1 cellular context compared by ENCODE assay signal in the genomic region with DNA sequence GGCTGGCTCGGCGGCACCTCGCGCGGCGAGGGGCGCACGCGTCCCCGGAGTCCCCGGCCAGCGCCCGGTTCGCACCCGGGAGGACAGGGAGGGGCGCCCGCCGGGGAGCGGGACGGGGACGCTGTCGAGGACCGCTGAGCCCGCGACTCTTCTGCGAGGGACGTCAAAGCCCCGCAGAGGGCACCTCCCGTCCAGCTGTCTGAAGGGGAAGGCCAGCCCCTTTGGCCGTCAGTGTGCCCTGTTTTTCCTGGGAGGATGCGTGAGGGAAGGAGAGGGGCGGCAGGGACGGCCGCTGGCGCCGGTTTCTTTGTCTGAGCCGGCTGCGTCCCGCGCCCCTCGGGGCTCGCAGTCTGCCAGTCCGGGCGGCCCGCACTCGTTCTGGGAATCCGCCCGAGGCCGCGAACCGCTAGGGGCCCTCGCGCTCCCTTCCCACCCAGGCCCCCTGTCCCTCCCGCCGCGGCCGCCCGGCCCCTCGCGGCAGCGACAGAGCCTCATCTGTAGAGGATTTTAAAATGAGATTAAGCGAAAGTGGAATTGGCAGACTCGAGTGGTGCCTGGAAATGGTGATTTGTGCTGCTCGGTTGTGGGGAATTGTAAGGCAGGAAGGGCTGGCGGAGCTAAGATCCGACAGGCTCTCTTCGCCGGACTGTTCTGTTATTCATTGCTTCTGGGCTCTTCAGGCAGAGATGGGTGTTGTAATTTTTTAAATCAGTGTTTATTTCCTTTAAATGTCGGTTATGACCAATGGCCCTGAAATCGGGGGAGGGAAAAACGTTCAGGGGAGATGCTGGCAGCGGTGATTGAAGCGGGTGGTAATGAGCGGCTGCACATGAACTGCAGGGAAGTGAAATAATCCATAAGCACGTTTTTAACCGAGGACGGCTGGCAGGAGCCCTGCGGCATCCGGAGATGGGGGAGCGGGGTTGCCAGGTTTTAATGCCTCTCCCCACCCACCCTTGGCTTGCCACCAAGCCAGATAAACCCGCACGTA.
TF ChIP-seq lines count a peak whose summit lies in the region.

No MANE protein-coding gene starts in this region.

TF ChIP-seq in HepG2, 621 proteins besides CTCF, POLR2A, EP300 and RAD21 (continued from another document and continues in another):
- TF ChIP-seq ZNF883 (CRISPR knock-in tag; IDR thresholded peaks at IDR 0.05; ENCODE audit: not compliant biosample characterization) (peak; percentile 69), ZNF101 (CRISPR knock-in tag; IDR thresholded peaks at IDR 0.05; ENCODE audit: borderline replicate concordance, low read depth) (no peak), NFKB2 (CRISPR knock-in tag; IDR thresholded peaks at IDR 0.05; ENCODE audit: borderline replicate concordance) (no peak), ZMYM4 (CRISPR knock-in tag; IDR thresholded peaks at IDR 0.05) (peak; percentile 60), MAF1 (CRISPR knock-in tag; IDR thresholded peaks at IDR 0.05; ENCODE audit: borderline replicate concordance) (no peak), CBX5 (CRISPR knock-in tag; IDR thresholded peaks at IDR 0.05; ENCODE audit: borderline replicate concordance) (no peak), ZNF547 (CRISPR knock-in tag; IDR thresholded peaks at IDR 0.05) (0 out of 2 replicates have a peak, but pooled peaks have one; percentile 73), MTA3 (CRISPR knock-in tag; IDR thresholded peaks at IDR 0.05) (no peak), FOXJ3 (CRISPR knock-in tag; IDR thresholded peaks at IDR 0.05; ENCODE audit: borderline replicate concordance) (no peak), JUND (CRISPR knock-in tag; IDR thresholded peaks at IDR 0.05) (no peak), DPF2 (CRISPR knock-in tag; IDR thresholded peaks at IDR 0.05; ENCODE audit: borderline replicate concordance, low read depth) (no peak), GABPB1 (CRISPR knock-in tag; IDR thresholded peaks at IDR 0.05) (peak; percentile 60; the same call in 1 of the 2 replicates), ZNF768 (CRISPR knock-in tag; IDR thresholded peaks at IDR 0.05) (peak; percentile 72), NPAS2 (CRISPR knock-in tag; IDR thresholded peaks at IDR 0.05; ENCODE audit: borderline replicate concordance) (no peak), YY1 (IDR thresholded peaks at IDR 0.05; ENCODE audit: insufficient read depth, insufficient replicate concordance, low read depth, low read length) (no peak), TAF1 (CRISPR knock-in tag; IDR thresholded peaks at IDR 0.05) (peak; percentile 57), GTF2F1 (IDR thresholded peaks at IDR 0.05; ENCODE audit: low read length) (no peak), ZNF564 (CRISPR knock-in tag; IDR thresholded peaks at IDR 0.05) (peak; percentile 77), KDM6A (CRISPR knock-in tag; IDR thresholded peaks at IDR 0.05; ENCODE audit: low read depth) (no peak), ZKSCAN8 (CRISPR knock-in tag; IDR thresholded peaks at IDR 0.05; ENCODE audit: borderline replicate concordance) (no peak), SRY (CRISPR knock-in tag; IDR thresholded peaks at IDR 0.05) (no peak), PHF21A (CRISPR knock-in tag; IDR thresholded peaks at IDR 0.05) (peak; percentile 57; the same call in 1 of the 2 replicates), NR2F1 (CRISPR knock-in tag; IDR thresholded peaks at IDR 0.05) (no peak), ZSCAN21 (CRISPR knock-in tag; IDR thresholded peaks at IDR 0.05; ENCODE audit: borderline replicate concordance) (no peak), CCDC6 (CRISPR knock-in tag; IDR thresholded peaks at IDR 0.05) (peak; percentile 63; the same call in 1 of the 2 replicates), HMGA1 (CRISPR knock-in tag; conservative IDR thresholded peaks at IDR 0.05) (no peak), TSC22D2 (CRISPR knock-in tag; IDR thresholded peaks at IDR 0.05; ENCODE audit: borderline replicate concordance) (no peak), SMARCC2 (IDR thresholded peaks at IDR 0.05) (no peak), TCF12 (IDR thresholded peaks at IDR 0.05) (no peak), TCF12 (CRISPR knock-in tag; IDR thresholded peaks at IDR 0.05) (no peak), KLF6 (CRISPR knock-in tag; IDR thresholded peaks at IDR 0.05) (peak; percentile 80), MED8 (CRISPR knock-in tag; IDR thresholded peaks at IDR 0.05; ENCODE audit: insufficient replicate concordance) (no peak), ZNF780A (CRISPR knock-in tag; IDR thresholded peaks at IDR 0.05) (peak; percentile 54; the same call in 1 of the 2 replicates), ZNF484 (CRISPR knock-in tag; IDR thresholded peaks at IDR 0.05; ENCODE audit: borderline replicate concordance, low read depth) (no peak), TRIM24 (CRISPR knock-in tag; IDR thresholded peaks at IDR 0.05) (no peak), BHLHE40 (IDR thresholded peaks at IDR 0.05; ENCODE audit: low read length) (no peak), ZNF556 (CRISPR knock-in tag; IDR thresholded peaks at IDR 0.05; ENCODE audit: borderline replicate concordance) (no peak), ZNF33B (CRISPR knock-in tag; IDR thresholded peaks at IDR 0.05) (no peak), CENPX (CRISPR knock-in tag; IDR thresholded peaks at IDR 0.05) (no peak), HNRNPH1 (optimal IDR thresholded peaks at IDR 0.05; ENCODE audit: low read depth, low read length) (no peak), ZFP37 (CRISPR knock-in tag; IDR thresholded peaks at IDR 0.05; ENCODE audit: borderline replicate concordance) (0 out of 2 replicates have a peak, but pooled peaks have one; percentile 29), ZNF761 (CRISPR knock-in tag; conservative IDR thresholded peaks at IDR 0.05) (peak; percentile 4; the same call in 1 of the 2 replicates)
- TF ChIP-seq, protein P1, sequence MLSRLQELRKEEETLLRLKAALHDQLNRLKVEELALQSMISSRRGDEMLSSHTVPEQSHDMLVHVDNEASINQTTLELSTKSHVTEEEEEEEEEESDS (CRISPR knock-in tag; IDR thresholded peaks at IDR 0.05; ENCODE audit: borderline replicate concordance) = no peak
- TF ChIP-seq, protein P2, sequence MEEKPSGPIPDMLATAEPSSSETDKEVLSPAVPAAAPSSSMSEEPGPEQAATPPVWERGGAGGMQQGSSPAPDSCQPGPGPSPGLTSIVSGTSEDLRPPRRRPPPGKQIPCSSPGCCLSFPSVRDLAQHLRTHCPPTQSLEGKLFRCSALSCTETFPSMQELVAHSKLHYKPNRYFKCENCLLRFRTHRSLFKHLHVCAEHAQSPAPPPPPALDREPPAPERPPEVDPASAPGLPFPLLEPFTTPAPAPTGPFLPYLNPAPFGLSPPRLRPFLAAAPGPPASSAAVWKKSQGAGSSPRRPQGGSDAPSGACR (CRISPR knock-in tag; IDR thresholded peaks at IDR 0.05) = 0 out of 2 replicates have a peak, but pooled peaks have one; percentile 20
- TF ChIP-seq, protein P3, sequence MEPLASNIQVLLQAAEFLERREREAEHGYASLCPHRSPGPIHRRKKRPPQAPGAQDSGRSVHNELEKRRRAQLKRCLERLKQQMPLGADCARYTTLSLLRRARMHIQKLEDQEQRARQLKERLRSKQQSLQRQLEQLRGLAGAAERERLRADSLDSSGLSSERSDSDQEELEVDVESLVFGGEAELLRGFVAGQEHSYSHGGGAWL (CRISPR knock-in tag; IDR thresholded peaks at IDR 0.05) = no peak
- TF ChIP-seq, protein P4, sequence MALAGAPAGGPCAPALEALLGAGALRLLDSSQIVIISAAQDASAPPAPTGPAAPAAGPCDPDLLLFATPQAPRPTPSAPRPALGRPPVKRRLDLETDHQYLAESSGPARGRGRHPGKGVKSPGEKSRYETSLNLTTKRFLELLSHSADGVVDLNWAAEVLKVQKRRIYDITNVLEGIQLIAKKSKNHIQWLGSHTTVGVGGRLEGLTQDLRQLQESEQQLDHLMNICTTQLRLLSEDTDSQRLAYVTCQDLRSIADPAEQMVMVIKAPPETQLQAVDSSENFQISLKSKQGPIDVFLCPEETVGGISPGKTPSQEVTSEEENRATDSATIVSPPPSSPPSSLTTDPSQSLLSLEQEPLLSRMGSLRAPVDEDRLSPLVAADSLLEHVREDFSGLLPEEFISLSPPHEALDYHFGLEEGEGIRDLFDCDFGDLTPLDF (CRISPR knock-in tag; IDR thresholded peaks at IDR 0.05) = no peak
- TF ChIP-seq, protein P5, sequence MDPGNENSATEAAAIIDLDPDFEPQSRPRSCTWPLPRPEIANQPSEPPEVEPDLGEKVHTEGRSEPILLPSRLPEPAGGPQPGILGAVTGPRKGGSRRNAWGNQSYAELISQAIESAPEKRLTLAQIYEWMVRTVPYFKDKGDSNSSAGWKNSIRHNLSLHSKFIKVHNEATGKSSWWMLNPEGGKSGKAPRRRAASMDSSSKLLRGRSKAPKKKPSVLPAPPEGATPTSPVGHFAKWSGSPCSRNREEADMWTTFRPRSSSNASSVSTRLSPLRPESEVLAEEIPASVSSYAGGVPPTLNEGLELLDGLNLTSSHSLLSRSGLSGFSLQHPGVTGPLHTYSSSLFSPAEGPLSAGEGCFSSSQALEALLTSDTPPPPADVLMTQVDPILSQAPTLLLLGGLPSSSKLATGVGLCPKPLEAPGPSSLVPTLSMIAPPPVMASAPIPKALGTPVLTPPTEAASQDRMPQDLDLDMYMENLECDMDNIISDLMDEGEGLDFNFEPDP (CRISPR knock-in tag; conservative IDR thresholded peaks at IDR 0.05) = 0 out of 2 replicates have a peak, but pooled peaks have one; percentile 79
- TF ChIP-seq, protein P6, sequence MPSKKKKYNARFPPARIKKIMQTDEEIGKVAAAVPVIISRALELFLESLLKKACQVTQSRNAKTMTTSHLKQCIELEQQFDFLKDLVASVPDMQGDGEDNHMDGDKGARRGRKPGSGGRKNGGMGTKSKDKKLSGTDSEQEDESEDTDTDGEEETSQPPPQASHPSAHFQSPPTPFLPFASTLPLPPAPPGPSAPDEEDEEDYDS (CRISPR knock-in tag; IDR thresholded peaks at IDR 0.05) = no peak
- TF ChIP-seq, protein P7, sequence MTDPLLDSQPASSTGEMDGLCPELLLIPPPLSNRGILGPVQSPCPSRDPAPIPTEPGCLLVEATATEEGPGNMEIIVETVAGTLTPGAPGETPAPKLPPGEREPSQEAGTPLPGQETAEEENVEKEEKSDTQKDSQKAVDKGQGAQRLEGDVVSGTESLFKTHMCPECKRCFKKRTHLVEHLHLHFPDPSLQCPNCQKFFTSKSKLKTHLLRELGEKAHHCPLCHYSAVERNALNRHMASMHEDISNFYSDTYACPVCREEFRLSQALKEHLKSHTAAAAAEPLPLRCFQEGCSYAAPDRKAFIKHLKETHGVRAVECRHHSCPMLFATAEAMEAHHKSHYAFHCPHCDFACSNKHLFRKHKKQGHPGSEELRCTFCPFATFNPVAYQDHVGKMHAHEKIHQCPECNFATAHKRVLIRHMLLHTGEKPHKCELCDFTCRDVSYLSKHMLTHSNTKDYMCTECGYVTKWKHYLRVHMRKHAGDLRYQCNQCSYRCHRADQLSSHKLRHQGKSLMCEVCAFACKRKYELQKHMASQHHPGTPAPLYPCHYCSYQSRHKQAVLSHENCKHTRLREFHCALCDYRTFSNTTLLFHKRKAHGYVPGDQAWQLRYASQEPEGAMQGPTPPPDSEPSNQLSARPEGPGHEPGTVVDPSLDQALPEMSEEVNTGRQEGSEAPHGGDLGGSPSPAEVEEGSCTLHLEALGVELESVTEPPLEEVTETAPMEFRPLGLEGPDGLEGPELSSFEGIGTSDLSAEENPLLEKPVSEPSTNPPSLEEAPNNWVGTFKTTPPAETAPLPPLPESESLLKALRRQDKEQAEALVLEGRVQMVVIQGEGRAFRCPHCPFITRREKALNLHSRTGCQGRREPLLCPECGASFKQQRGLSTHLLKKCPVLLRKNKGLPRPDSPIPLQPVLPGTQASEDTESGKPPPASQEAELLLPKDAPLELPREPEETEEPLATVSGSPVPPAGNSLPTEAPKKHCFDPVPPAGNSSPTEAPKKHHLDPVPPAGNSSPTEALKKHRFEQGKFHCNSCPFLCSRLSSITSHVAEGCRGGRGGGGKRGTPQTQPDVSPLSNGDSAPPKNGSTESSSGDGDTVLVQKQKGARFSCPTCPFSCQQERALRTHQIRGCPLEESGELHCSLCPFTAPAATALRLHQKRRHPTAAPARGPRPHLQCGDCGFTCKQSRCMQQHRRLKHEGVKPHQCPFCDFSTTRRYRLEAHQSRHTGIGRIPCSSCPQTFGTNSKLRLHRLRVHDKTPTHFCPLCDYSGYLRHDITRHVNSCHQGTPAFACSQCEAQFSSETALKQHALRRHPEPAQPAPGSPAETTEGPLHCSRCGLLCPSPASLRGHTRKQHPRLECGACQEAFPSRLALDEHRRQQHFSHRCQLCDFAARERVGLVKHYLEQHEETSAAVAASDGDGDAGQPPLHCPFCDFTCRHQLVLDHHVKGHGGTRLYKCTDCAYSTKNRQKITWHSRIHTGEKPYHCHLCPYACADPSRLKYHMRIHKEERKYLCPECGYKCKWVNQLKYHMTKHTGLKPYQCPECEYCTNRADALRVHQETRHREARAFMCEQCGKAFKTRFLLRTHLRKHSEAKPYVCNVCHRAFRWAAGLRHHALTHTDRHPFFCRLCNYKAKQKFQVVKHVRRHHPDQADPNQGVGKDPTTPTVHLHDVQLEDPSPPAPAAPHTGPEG (CRISPR knock-in tag; IDR thresholded peaks at IDR 0.05) = peak; percentile 79; the same call in 1 of the 2 replicates
- TF ChIP-seq, protein P8, sequence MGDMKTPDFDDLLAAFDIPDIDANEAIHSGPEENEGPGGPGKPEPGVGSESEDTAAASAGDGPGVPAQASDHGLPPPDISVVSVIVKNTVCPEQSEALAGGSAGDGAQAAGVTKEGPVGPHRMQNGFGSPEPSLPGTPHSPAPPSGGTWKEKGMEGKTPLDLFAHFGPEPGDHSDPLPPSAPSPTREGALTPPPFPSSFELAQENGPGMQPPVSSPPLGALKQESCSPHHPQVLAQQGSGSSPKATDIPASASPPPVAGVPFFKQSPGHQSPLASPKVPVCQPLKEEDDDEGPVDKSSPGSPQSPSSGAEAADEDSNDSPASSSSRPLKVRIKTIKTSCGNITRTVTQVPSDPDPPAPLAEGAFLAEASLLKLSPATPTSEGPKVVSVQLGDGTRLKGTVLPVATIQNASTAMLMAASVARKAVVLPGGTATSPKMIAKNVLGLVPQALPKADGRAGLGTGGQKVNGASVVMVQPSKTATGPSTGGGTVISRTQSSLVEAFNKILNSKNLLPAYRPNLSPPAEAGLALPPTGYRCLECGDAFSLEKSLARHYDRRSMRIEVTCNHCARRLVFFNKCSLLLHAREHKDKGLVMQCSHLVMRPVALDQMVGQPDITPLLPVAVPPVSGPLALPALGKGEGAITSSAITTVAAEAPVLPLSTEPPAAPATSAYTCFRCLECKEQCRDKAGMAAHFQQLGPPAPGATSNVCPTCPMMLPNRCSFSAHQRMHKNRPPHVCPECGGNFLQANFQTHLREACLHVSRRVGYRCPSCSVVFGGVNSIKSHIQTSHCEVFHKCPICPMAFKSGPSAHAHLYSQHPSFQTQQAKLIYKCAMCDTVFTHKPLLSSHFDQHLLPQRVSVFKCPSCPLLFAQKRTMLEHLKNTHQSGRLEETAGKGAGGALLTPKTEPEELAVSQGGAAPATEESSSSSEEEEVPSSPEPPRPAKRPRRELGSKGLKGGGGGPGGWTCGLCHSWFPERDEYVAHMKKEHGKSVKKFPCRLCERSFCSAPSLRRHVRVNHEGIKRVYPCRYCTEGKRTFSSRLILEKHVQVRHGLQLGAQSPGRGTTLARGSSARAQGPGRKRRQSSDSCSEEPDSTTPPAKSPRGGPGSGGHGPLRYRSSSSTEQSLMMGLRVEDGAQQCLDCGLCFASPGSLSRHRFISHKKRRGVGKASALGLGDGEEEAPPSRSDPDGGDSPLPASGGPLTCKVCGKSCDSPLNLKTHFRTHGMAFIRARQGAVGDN (CRISPR knock-in tag; IDR thresholded peaks at IDR 0.05) = peak; percentile 78
- TF ChIP-seq, protein P9, sequence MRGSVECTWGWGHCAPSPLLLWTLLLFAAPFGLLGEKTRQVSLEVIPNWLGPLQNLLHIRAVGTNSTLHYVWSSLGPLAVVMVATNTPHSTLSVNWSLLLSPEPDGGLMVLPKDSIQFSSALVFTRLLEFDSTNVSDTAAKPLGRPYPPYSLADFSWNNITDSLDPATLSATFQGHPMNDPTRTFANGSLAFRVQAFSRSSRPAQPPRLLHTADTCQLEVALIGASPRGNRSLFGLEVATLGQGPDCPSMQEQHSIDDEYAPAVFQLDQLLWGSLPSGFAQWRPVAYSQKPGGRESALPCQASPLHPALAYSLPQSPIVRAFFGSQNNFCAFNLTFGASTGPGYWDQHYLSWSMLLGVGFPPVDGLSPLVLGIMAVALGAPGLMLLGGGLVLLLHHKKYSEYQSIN (CRISPR knock-in tag; IDR thresholded peaks at IDR 0.05; ENCODE audit: borderline replicate concordance) = no peak
